ENCODE assay signal across 9 cellular contexts in the genomic region with DNA sequence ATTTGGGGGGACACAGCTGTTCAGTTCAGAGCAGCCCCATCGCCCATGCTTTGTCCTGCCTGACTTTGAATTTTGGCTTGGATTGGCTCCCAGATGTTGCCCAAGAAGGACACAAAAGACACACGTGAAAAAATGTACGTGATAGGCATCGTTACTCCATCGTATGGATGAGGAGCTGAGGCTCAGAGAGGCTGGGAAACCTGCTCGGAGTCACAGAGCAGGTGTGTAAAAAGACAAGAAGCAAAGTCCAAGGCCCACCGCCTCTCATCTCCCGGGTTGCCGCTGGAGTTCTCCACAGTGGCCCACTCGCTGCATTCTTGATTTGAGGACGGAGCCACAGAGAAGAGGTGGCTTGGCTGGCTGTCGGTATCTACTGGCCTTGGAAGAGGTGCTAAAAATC.
"Had no signal": no experiment of that assay in that cellular context is flagged by ENCODE, and none has a peak within 500 bp of the region (broad histone marks: within the 10 kb centered on the region; RNA-seq: fewer than 3 reads in every experiment).

No MANE protein-coding gene starts in this region.

- H3K4me1 ChIP-seq: HAP-1 had no signal

- H3K4me3 ChIP-seq: GM23248, HAP-1, K562 had no signal

- H3K9me3 ChIP-seq: HAP-1 had no signal

- FAIRE-seq: K562 had no signal

- H2AFZ ChIP-seq: GM23248 had no signal

- H3K27ac ChIP-seq: GM23248, HL-60 had no signal

- H3K9ac ChIP-seq: GM23248 had no signal

- H3K36me3 ChIP-seq: HAP-1 had no signal

- DNase-seq: GM23248, GOT3, H7, HFFc6, IMR-90 had no signal

- H3K27ac Mint-ChIP-seq: HFFc6 had no signal

- ATAC-seq: HCT116, K562 had no signal

- H3K4me3 Mint-ChIP-seq: HFFc6 had no signal
